ENCODE assay signal across 21 cellular contexts in genomic region chrX:148659481-148659880, GRCh38.
A peak's percentile ranks its signal among the peaks of the same experiment; 100 is the strongest.
DNase-seq lines count a peak whose midpoint lies in the region; ATAC-seq, FAIRE-seq and TF ChIP-seq lines count a peak whose summit lies in the region.
"Had no signal": no experiment of that assay in that cellular context is flagged by ENCODE, and none has a peak within 500 bp of the region (broad histone marks: within the 10 kb centered on the region; RNA-seq: fewer than 3 reads in every experiment).

No MANE protein-coding gene starts in this region.

- no peak overlapping the region for H2AFZ ChIP-seq in astrocyte (ENCODE audit: low read depth, low read length)
- H2AFZ ChIP-seq: PC-9 had no signal

- no peak overlapping the region for H3K4me3 Mint-ChIP-seq in astrocyte (ENCODE audit: unreplicated experiment)
- no peak overlapping the region for H3K4me3 Mint-ChIP-seq in activated T-cell treated with anti-CD3 and anti-CD28 coated beads, Interleukin-2, amount 50 U/mL, for 72 hours

- H3K27me3 Mint-ChIP-seq in astrocyte (ENCODE audit: low read depth, unreplicated experiment): no peaks in the 10 kb centered on the region
- H3K27me3 Mint-ChIP-seq in activated T-cell treated with anti-CD3 and anti-CD28 coated beads, Interleukin-2, amount 50 U/mL, for 72 hours (ENCODE audit: low read depth): peaks cover 10% of the 10 kb centered on the region

- no peaks in the 10 kb centered on the region for H3K36me3 Mint-ChIP-seq in astrocyte (ENCODE audit: low read depth, unreplicated experiment)
- no peaks in the 10 kb centered on the region for H3K36me3 Mint-ChIP-seq in activated T-cell treated with anti-CD3 and anti-CD28 coated beads, Interleukin-2, amount 50 U/mL, for 72 hours (ENCODE audit: insufficient read depth in 2 of 2)

- no peaks in the 10 kb centered on the region for H3K9me3 Mint-ChIP-seq in astrocyte (ENCODE audit: unreplicated experiment)
- no peaks in the 10 kb centered on the region for H3K9me3 Mint-ChIP-seq in activated T-cell treated with anti-CD3 and anti-CD28 coated beads, Interleukin-2, amount 50 U/mL, for 72 hours

- no peaks in the 10 kb centered on the region for H3K36me3 ChIP-seq in astrocyte (ENCODE audit: insufficient read depth, low read length)

- TF ChIP-seq CTCF in AG10803 (conservative IDR thresholded peaks at IDR 0.05; ENCODE audit: low read length): no peak
- TF ChIP-seq CTCF in astrocyte (IDR thresholded peaks at IDR 0.05; ENCODE audit: insufficient read depth, low read depth, low read length): no peak
- no peak for TF ChIP-seq CTCF in fibroblast of the aortic adventitia (IDR thresholded peaks at IDR 0.05; ENCODE audit: insufficient read depth, low read length)

- H3K9me3 ChIP-seq in astrocyte (ENCODE audit: insufficient read depth, low read depth, low read length): no peaks in the 10 kb centered on the region
- H3K9me3 ChIP-seq: SK-N-SH had no signal

- peak; percentile 20 for DNase-seq in AG10803 (ENCODE audit: low read depth)
- DNase-seq in M059J (ENCODE audit: low read depth): peak; percentile 0
- peak; percentile 47 for DNase-seq in astrocyte (ENCODE audit: low read depth)
- peak; percentile 60 for DNase-seq in fibroblast of the aortic adventitia (ENCODE audit: low read depth)
- no peak for DNase-seq in activated T-cell treated with anti-CD3 and anti-CD28 coated beads, Interleukin-2, amount 50 U/mL, for 72 hours
- no peak for DNase-seq in NCI-H2227 treated with DMSO at 0.1 percent for 48 hours (lab: John Stamatoyannopoulos, UW)
- DNase-seq in DMS79 treated with DMSO at 0.1 percent for 48 hours (lab: John Stamatoyannopoulos, UW): no peak
- DNase-seq in NCI-H446 (lab: John Stamatoyannopoulos, UW): no peak
- DNase-seq: DMS153, EL, KG1, MM.1S, NCI-H1417, NCI-H2029, NCI-H2171, NCI-H748 treated with DMSO at 0.1 percent for 48 hours, PC-9, SK-N-SH had no signal

- H3K4me2 ChIP-seq in astrocyte (ENCODE audit: low read length): no peak overlapping the region
- H3K4me2 ChIP-seq: PC-9, SK-N-SH had no signal

- H3K27me3 ChIP-seq in astrocyte (ENCODE audit: insufficient read depth, low read length): no peaks in the 10 kb centered on the region
- H3K27me3 ChIP-seq: BLaER1 treated with 17β-estradiol and CSF1 and Interleukin-3, amounts not matched to agents 10 nM and 100 nM had no signal

- no peaks in the 10 kb centered on the region for H4K20me1 ChIP-seq in astrocyte (ENCODE audit: insufficient read depth, low read length)
- H4K20me1 ChIP-seq: BLaER1 treated with 17β-estradiol and CSF1 and Interleukin-3, amounts not matched to agents 10 nM and 100 nM had no signal

- no peaks in the 10 kb centered on the region for H3K79me2 ChIP-seq in astrocyte (ENCODE audit: insufficient read depth, low read length)

- H3K4me1 ChIP-seq in astrocyte (ENCODE audit: insufficient read depth, low read length): no peaks in the 10 kb centered on the region

- H3K9ac ChIP-seq in astrocyte (ENCODE audit: low read length): no peak overlapping the region
- H3K9ac ChIP-seq: BLaER1 treated with 17β-estradiol and CSF1 and Interleukin-3, amounts not matched to agents 10 nM and 100 nM; SK-N-SH had no signal

- peaks cover 15% of the 10 kb centered on the region for H3K4me1 Mint-ChIP-seq in astrocyte (ENCODE audit: low read depth, unreplicated experiment)
- peaks cover 5% of the 10 kb centered on the region for H3K4me1 Mint-ChIP-seq in activated T-cell treated with anti-CD3 and anti-CD28 coated beads, Interleukin-2, amount 50 U/mL, for 72 hours (ENCODE audit: low read depth)

- no peak for FAIRE-seq in astrocyte (lab: Jason Lieb, UNC)
- FAIRE-seq: H54, HepG2 had no signal

- no peak overlapping the region for H3K27ac Mint-ChIP-seq in astrocyte (ENCODE audit: unreplicated experiment)
- no peak overlapping the region for H3K27ac Mint-ChIP-seq in activated T-cell treated with anti-CD3 and anti-CD28 coated beads, Interleukin-2, amount 50 U/mL, for 72 hours

- ATAC-seq in activated T-cell treated with anti-CD3 and anti-CD28 coated beads, Interleukin-2, amount 50 U/mL, for 72 hours (replicated peaks in 1 of 2): no peak
- ATAC-seq: HepG2 had no signal

- H3K27ac ChIP-seq in astrocyte (ENCODE audit: low read depth, low read length): no peak overlapping the region
- H3K27ac ChIP-seq: PC-9 had no signal

- H3K4me3 ChIP-seq in AG10803 (ENCODE audit: low read length) (no peak overlapping the region), astrocyte (ENCODE audit: insufficient read depth, low read depth, low read length) (no peak overlapping the region), fibroblast of the aortic adventitia (ENCODE audit: low read depth, low read length) (no peak overlapping the region)
- H3K4me3 ChIP-seq: BLaER1 treated with 17β-estradiol and CSF1 and Interleukin-3, amounts not matched to agents 10 nM and 100 nM; PC-9 had no signal

Comparison
In these comparisons a context has a peak if more than half of its experiments do, and no peak if none do; other contexts are left out.
1. DNase-seq: peak in AG10803 (single experiment), M059J (single experiment), astrocyte (single experiment) and fibroblast of the aortic adventitia (single experiment); none in activated T-cell treated with anti-CD3 and anti-CD28 coated beads, Interleukin-2, amount 50 U/mL, for 72 hours (0 of 2), NCI-H2227 treated with DMSO at 0.1 percent for 48 hours (single experiment), DMS79 treated with DMSO at 0.1 percent for 48 hours (single experiment) and NCI-H446 (0 of 2).